ENCODE assay signal across 13 cellular contexts in the genomic region with DNA sequence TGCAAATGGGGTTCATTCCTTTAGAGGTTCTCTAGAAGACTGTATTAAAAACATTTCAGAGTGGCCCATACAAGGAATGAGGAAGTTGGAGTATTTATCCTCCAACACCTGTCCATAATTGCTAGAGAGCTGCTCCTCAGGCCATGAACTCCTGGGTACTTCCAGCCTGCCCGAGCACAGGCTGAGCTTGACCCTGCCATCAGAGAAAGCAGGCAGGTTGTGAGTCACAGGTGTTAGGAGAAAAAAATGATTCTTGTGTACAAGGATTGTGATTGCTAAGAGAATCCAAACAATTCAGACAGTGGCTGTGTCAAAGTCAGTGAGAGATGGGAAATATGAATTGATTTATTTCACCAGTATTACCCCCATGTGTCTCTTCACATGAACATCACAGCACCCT.
DNase-seq lines count a peak whose midpoint lies in the region; ATAC-seq and TF ChIP-seq lines count a peak whose summit lies in the region.
"Had no signal": no experiment of that assay in that cellular context is flagged by ENCODE, and none has a peak within 500 bp of the region (broad histone marks: within the 10 kb centered on the region; RNA-seq: fewer than 3 reads in every experiment).

No MANE protein-coding gene starts in this region.

- H3K4me1 ChIP-seq in Karpas-422 (ENCODE audit: low read length), result no peaks in the 10 kb centered on the region
- H3K4me1 ChIP-seq: A549, BE2C had no signal

- H3K4me3 ChIP-seq in epithelial cell of esophagus (ENCODE audit: low read length) (no peak overlapping the region), Karpas-422 (ENCODE audit: low read length) (no peak overlapping the region)
- H3K4me3 ChIP-seq: A549 had no signal

- no peak overlapping the region for H3K27ac ChIP-seq in Karpas-422 (ENCODE audit: low read length)
- H3K27ac ChIP-seq: A549, C4-2B, HL-60 had no signal

- H3K4me3 Mint-ChIP-seq in type B pancreatic cell, result no peak overlapping the region
- H3K4me3 Mint-ChIP-seq: HFFc6 had no signal

- H3K9me3 Mint-ChIP-seq in type B pancreatic cell, result peaks cover 5% of the 10 kb centered on the region
- H3K9me3 Mint-ChIP-seq: HFFc6 had no signal

- H3K79me2 ChIP-seq in Karpas-422 (ENCODE audit: low read length), result no peaks in the 10 kb centered on the region

- no peak overlapping the region for H2AFZ ChIP-seq in Karpas-422 (ENCODE audit: low read length)

- no peaks in the 10 kb centered on the region for H3K4me1 Mint-ChIP-seq in type B pancreatic cell (ENCODE audit: unreplicated experiment)

- TF ChIP-seq CTCF in epithelial cell of esophagus (IDR thresholded peaks at IDR 0.05; ENCODE audit: insufficient read depth, low read depth, low read length, missing control alignments), result no peak
- TF ChIP-seq CTCF in type B pancreatic cell (conservative IDR thresholded peaks at IDR 0.05), result no peak

- DNase-seq in NCI-H146 (lab: John Stamatoyannopoulos, UW) (peak; percentile 27), NCI-H69 (lab: John Stamatoyannopoulos, UW) (peak; percentile 1), epithelial cell of esophagus (ENCODE audit: low read depth) (peak; percentile 39), type B pancreatic cell (ENCODE audit: extremely low spot score, unreplicated experiment) (no peak), Karpas-422 (no peak)
- DNase-seq: BE2C; CD4-positive, alpha-beta memory T cell; HCEC 1CT; HFFc6 had no signal

- no peaks in the 10 kb centered on the region for H3K36me3 ChIP-seq in Karpas-422 (ENCODE audit: insufficient read depth, low read length)
- H3K36me3 ChIP-seq: BE2C had no signal

- no peaks in the 10 kb centered on the region for H3K9me3 ChIP-seq in Karpas-422 (ENCODE audit: low read length)
- H3K9me3 ChIP-seq: A549, BE2C had no signal

- no peaks in the 10 kb centered on the region for H3K27me3 Mint-ChIP-seq in type B pancreatic cell

- no peaks in the 10 kb centered on the region; the same call in 1 of the 2 replicates for H3K9me2 ChIP-seq in Karpas-422 (replicated peaks; ENCODE audit: insufficient read depth, low read length)

- 0 out of 2 replicates have a peak, but pooled peaks cover 2% of the 10 kb centered on the region for H3K27me3 ChIP-seq in Karpas-422 (ENCODE audit: low read length)
- H3K27me3 ChIP-seq: BE2C had no signal

- ATAC-seq in HG03039 (IDR thresholded peaks at IDR 0.05; ENCODE audit: unreplicated experiment), result no peak
- ATAC-seq: A549 had no signal

- H3K27ac Mint-ChIP-seq in type B pancreatic cell, result peak overlapping the region; percentile 15
- H3K27ac Mint-ChIP-seq: HFFc6 had no signal

- no peaks in the 10 kb centered on the region for H4K20me1 ChIP-seq in Karpas-422 (ENCODE audit: insufficient read depth, low read depth, low read length)

- H3K9ac ChIP-seq in Karpas-422 (ENCODE audit: low read length), result no peak overlapping the region

- no peaks in the 10 kb centered on the region for H3K36me3 Mint-ChIP-seq in type B pancreatic cell

- H3K4me2 ChIP-seq in Karpas-422 (ENCODE audit: low read depth, low read length, poor library complexity, severe bottlenecking), result no peak overlapping the region
- H3K4me2 ChIP-seq: A549 had no signal

Comparison
In these comparisons a context has a peak if more than half of its experiments do, and no peak if none do; other contexts are left out.
1. DNase-seq: peak in NCI-H146 (single experiment), NCI-H69 (single experiment) and epithelial cell of esophagus (single experiment); none in type B pancreatic cell (single experiment) and Karpas-422 (single experiment).